1 cellular context compared by ENCODE assay signal in genomic region chr10:111885919-111886318, GRCh38.
TF ChIP-seq lines count a peak whose summit lies in the region.

No MANE protein-coding gene starts in this region.

TF ChIP-seq in HEK293, 187 proteins besides CTCF, POLR2A, EP300 and RAD21:
- TF ChIP-seq HIC1 (tag by site-specific recombination; IDR thresholded peaks at IDR 0.05) (no peak), ZNF274 (IDR thresholded peaks at IDR 0.05; ENCODE audit: low read length) (no peak), ZNF274 (tag by site-specific recombination; IDR thresholded peaks at IDR 0.05; ENCODE audit: borderline replicate concordance) (peak; percentile 58; the same call in 1 of the 2 replicates)
